ENCODE assay signal across 15 cellular contexts in the genomic region with DNA sequence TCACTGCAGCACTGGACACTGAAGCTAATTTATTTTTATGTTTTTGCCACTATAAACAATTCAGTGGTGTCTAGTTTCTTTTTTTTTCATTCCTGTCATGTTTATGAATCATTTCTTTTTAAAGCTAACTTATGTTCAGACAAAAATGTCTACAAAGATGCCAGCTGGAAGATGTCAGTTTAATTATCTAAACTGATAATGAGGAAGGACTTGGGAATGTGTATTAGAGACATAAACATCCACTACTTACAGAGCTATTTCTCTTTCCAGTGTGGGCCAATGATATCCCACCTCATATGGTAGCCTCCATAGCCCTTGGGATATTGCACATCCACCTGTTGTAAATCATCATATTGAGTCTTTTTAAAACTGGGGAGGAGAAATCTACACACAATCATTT.
"Had no signal": no experiment of that assay in that cellular context is flagged by ENCODE, and none has a peak within 500 bp of the region (broad histone marks: within the 10 kb centered on the region; RNA-seq: fewer than 3 reads in every experiment).

No MANE protein-coding gene starts in this region.

- H2AFZ ChIP-seq: hepatocyte had no signal

- H3K4me1 ChIP-seq: foreskin keratinocyte had no signal

- H3K9me3 Mint-ChIP-seq: dendritic cell treated with granulocyte-macrophage colony-stimulating factor and Interleukin-4, amounts not matched to agents 40 ng/mL and 50 ng/mL, for 4 days; naive thymus-derived CD8-positive, alpha-beta T cell had no signal

- DNase-seq: foreskin keratinocyte; head of caudate nucleus; kidney; left cardiac atrium; left ventricle myocardium superior; mesendoderm; naive thymus-derived CD8-positive, alpha-beta T cell; stimulated activated CD4-positive, alpha-beta T cell treated with anti-CD3 and anti-CD28 coated beads, Interleukin-12 subunit alpha, Interleukin-12 subunit beta, amount 100 ng/mL, for 4 hours; stimulated activated naive CD4-positive, alpha-beta T cell treated with Interleukin-2 at 50 U/mL for 16 hours; trophoblast cell had no signal

- H3K36me3 ChIP-seq: neutrophil had no signal

- ATAC-seq: foreskin keratinocyte; left cardiac atrium; left ventricle myocardium superior; naive thymus-derived CD8-positive, alpha-beta T cell had no signal

- H3K27ac ChIP-seq: foreskin keratinocyte, hepatocyte, neutrophil, skin epidermis had no signal

- H3K27me3 Mint-ChIP-seq: dendritic cell treated with granulocyte-macrophage colony-stimulating factor and Interleukin-4, amounts not matched to agents 40 ng/mL and 50 ng/mL, for 4 days; naive thymus-derived CD8-positive, alpha-beta T cell had no signal

- H3K27me3 ChIP-seq: foreskin keratinocyte, hepatocyte, neutrophil had no signal

- H3K4me3 ChIP-seq: hepatocyte, lung, skin epidermis had no signal

- H3K9me3 ChIP-seq: neutrophil had no signal

- H3K27ac Mint-ChIP-seq: dendritic cell treated with granulocyte-macrophage colony-stimulating factor and Interleukin-4, amounts not matched to agents 40 ng/mL and 50 ng/mL, for 4 days; naive thymus-derived CD8-positive, alpha-beta T cell had no signal

- H3K4me3 Mint-ChIP-seq: dendritic cell treated with granulocyte-macrophage colony-stimulating factor and Interleukin-4, amounts not matched to agents 40 ng/mL and 50 ng/mL, for 4 days; naive thymus-derived CD8-positive, alpha-beta T cell had no signal
